ENCODE assay signal across 20 cellular contexts in the genomic region with DNA sequence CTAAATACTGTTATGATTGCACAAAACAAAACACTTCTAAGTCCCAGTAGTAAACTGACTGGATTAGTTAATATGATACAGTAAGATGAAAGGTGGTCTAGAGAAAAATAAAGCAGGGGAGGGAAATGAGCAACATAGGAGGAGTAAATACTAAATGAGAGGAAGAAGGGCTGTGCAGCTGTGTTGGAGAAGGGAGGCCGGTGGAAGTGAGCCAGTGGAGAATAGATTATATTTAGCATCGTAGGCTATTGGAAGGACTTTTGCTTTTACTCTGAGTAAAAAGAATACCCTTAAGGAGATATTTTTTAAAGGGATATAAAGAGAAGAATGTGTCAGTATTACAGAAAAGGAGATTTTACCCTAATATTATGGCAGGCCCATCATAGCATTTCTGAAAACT.
"Had no signal": no experiment of that assay in that cellular context is flagged by ENCODE, and none has a peak within 500 bp of the region (broad histone marks: within the 10 kb centered on the region; RNA-seq: fewer than 3 reads in every experiment).

No MANE protein-coding gene starts in this region.

- H3K27me3 ChIP-seq: cardiac muscle cell, dorsolateral prefrontal cortex, suprapubic skin, upper lobe of right lung had no signal

- H3K4me3 ChIP-seq: cardiac muscle cell, dorsolateral prefrontal cortex, suprapubic skin, upper lobe of right lung had no signal

- H3K9me3 ChIP-seq: suprapubic skin, upper lobe of right lung had no signal

- H3K4me3 Mint-ChIP-seq: activated B cell treated with CpG ODN at 0.5 μM for 24 hours; activated CD8-positive, alpha-beta T cell treated with anti-CD3 and anti-CD28 coated beads for 36 hours; activated naive CD4-positive, alpha-beta T cell treated with anti-CD3 and anti-CD28 coated beads, Interleukin-2, amount 50 U/mL, for 24 hours; natural killer cell; T-cell had no signal

- DNase-seq: activated B cell treated with CpG ODN at 0.5 μM for 24 hours; activated CD4-positive, alpha-beta T cell treated with anti-CD3 and anti-CD28 coated beads for 48 hours; activated CD8-positive, alpha-beta T cell treated with anti-CD3 and anti-CD28 coated beads for 36 hours; activated gamma-delta T cell; activated T-cell treated with anti-CD3 and anti-CD28 coated beads, Interleukin-2, amount 50 U/mL, for 48 hours; dorsolateral prefrontal cortex; foreskin fibroblast; hypothalamus; islet precursor cell; natural killer cell; SIG-M5; stimulated activated CD4-positive, alpha-beta T cell treated with anti-CD3 and anti-CD28 coated beads, Interleukin-2, amount 100 ng/mL, for 24 hours; stimulated activated naive CD8-positive, alpha-beta T cell treated with anti-CD3 and anti-CD28 coated beads, Interleukin-15, Interleukin-2, amounts not matched to agents 100 U/mL and 50 U/mL, for 24 hours; T-cell; upper lobe of right lung had no signal

- H3K27me3 Mint-ChIP-seq: activated B cell treated with CpG ODN at 0.5 μM for 24 hours; activated CD8-positive, alpha-beta T cell treated with anti-CD3 and anti-CD28 coated beads for 36 hours; activated naive CD4-positive, alpha-beta T cell treated with anti-CD3 and anti-CD28 coated beads, Interleukin-2, amount 50 U/mL, for 24 hours; T-cell had no signal

- H3K9me3 Mint-ChIP-seq: activated B cell treated with CpG ODN at 0.5 μM for 24 hours; activated CD8-positive, alpha-beta T cell treated with anti-CD3 and anti-CD28 coated beads for 36 hours; activated naive CD4-positive, alpha-beta T cell treated with anti-CD3 and anti-CD28 coated beads, Interleukin-2, amount 50 U/mL, for 24 hours; natural killer cell; T-cell had no signal

- H3K27ac ChIP-seq: cardiac muscle cell, suprapubic skin, upper lobe of right lung had no signal

- H3K27ac Mint-ChIP-seq: activated B cell treated with CpG ODN at 0.5 μM for 24 hours; activated CD8-positive, alpha-beta T cell treated with anti-CD3 and anti-CD28 coated beads for 36 hours; activated naive CD4-positive, alpha-beta T cell treated with anti-CD3 and anti-CD28 coated beads, Interleukin-2, amount 50 U/mL, for 24 hours; T-cell had no signal

- ATAC-seq: activated CD8-positive, alpha-beta T cell treated with anti-CD3 and anti-CD28 coated beads for 36 hours; left lobe of liver; natural killer cell; SK-N-SH treated with all-trans-retinoic acid at 6 μM for 48 hours; stimulated activated naive CD8-positive, alpha-beta T cell treated with anti-CD3 and anti-CD28 coated beads, Interleukin-15, Interleukin-2, amounts not matched to agents 100 U/mL and 50 U/mL, for 24 hours; T-cell; upper lobe of right lung had no signal

- H3K4me1 ChIP-seq: suprapubic skin, upper lobe of right lung had no signal

- H3K4me1 Mint-ChIP-seq: activated B cell treated with CpG ODN at 0.5 μM for 24 hours, natural killer cell had no signal
